ENCODE assay signal across 8 cellular contexts in genomic region chr20:4973330-4974097, GRCh38. TPM values are rescaled to one million over a fixed set of nuclear protein-coding genes. Genes with fewer than 3 reads are reported as not detected.
DNase-seq lines count a peak whose midpoint lies in the region; ATAC-seq and TF ChIP-seq lines count a peak whose summit lies in the region.

No MANE protein-coding gene starts in this region.

- no peak overlapping the region for H3K4me3 Mint-ChIP-seq in Calu3 (ENCODE audit: low read depth, unreplicated experiment)
- H3K4me3 Mint-ChIP-seq in activated CD4-positive, alpha-beta memory T cell treated with anti-CD3 and anti-CD28 coated beads, Interleukin-2, amount 10 ng/mL, durations not matched to agents 7 days and 5 days = peak overlapping the region; percentile 45

- CTCF ChIA-PET in Calu3 (lab: Charles Lee) = interaction anchor here (0.5 to 0.7 kb wide), 3 partner anchors 16 to 183 kb away, joined by 3 to 6 read pairs (median 3); no protein-coding TSS in a partner anchor
- CTCF ChIA-PET in activated CD4-positive, alpha-beta memory T cell treated with anti-CD3 and anti-CD28 coated beads, Interleukin-2, amount 10 ng/mL, durations not matched to agents 7 days and 5 days (lab: Charles Lee) = interaction anchor here (0.7 to 1.7 kb wide), 6 partner anchors 11 to 233 kb away, joined by 3 to 9 read pairs (median 4); no protein-coding TSS in a partner anchor

- DNase-seq in Calu3 = peak; percentile 8
- peak; percentile 50 for DNase-seq in HS-5 (ENCODE audit: low read depth)
- DNase-seq in activated CD4-positive, alpha-beta memory T cell treated with anti-CD3 and anti-CD28 coated beads, Interleukin-2, amount 10 ng/mL, durations not matched to agents 7 days and 5 days = peak; percentile 60
- peak; percentile 76 for DNase-seq in fibroblast of pulmonary artery (ENCODE audit: low read depth)
- peak; percentile 87 for DNase-seq in renal cortical epithelial cell (ENCODE audit: low read depth)
- DNase-seq in NCI-H2107 treated with DMSO at 0.1 percent for 48 hours (lab: John Stamatoyannopoulos, UW; ENCODE audit: unreplicated experiment) = no peak
- no peak for DNase-seq in NCI-H1694 (lab: John Stamatoyannopoulos, UW)

- no TSS peak for BruUV-seq in Calu3 (replicated peaks; lab: Mats Ljungman, UMichigan)

- POLR2A ChIA-PET in activated CD4-positive, alpha-beta memory T cell treated with anti-CD3 and anti-CD28 coated beads, Interleukin-2, amount 10 ng/mL, durations not matched to agents 7 days and 5 days (lab: Charles Lee) = interaction anchor here (0.9 to 1.5 kb wide), 3 partner anchors 26 to 162 kb away, joined by 3 to 4 read pairs (median 3); partner anchors contain the start of gene CDS2

- no peaks in the 10 kb centered on the region for H3K9me3 Mint-ChIP-seq in Calu3 (ENCODE audit: low read depth, unreplicated experiment)
- no peaks in the 10 kb centered on the region for H3K9me3 Mint-ChIP-seq in activated CD4-positive, alpha-beta memory T cell treated with anti-CD3 and anti-CD28 coated beads, Interleukin-2, amount 10 ng/mL, durations not matched to agents 7 days and 5 days

- H3K4me1 Mint-ChIP-seq in Calu3 (ENCODE audit: low read depth, unreplicated experiment) = peaks cover 11% of the 10 kb centered on the region
- H3K4me1 Mint-ChIP-seq in activated CD4-positive, alpha-beta memory T cell treated with anti-CD3 and anti-CD28 coated beads, Interleukin-2, amount 10 ng/mL, durations not matched to agents 7 days and 5 days = peaks cover 16% of the 10 kb centered on the region

- TF ChIP-seq CTCF in Calu3 (IDR thresholded peaks at IDR 0.05; ENCODE audit: unreplicated experiment) = no peak
- no peak for TF ChIP-seq CTCF in fibroblast of pulmonary artery (IDR thresholded peaks at IDR 0.05; ENCODE audit: low read length, missing control alignments)

- ATAC-seq in GM21447 (IDR thresholded peaks at IDR 0.05; ENCODE audit: unreplicated experiment) = peak; percentile 88

- H3K36me3 Mint-ChIP-seq in Calu3 (ENCODE audit: insufficient read depth, unreplicated experiment) = no peaks in the 10 kb centered on the region
- H3K36me3 Mint-ChIP-seq in activated CD4-positive, alpha-beta memory T cell treated with anti-CD3 and anti-CD28 coated beads, Interleukin-2, amount 10 ng/mL, durations not matched to agents 7 days and 5 days (ENCODE audit: low read depth) = no peaks in the 10 kb centered on the region

- H3K27ac Mint-ChIP-seq in Calu3 (ENCODE audit: unreplicated experiment) = no peak overlapping the region
- H3K27ac Mint-ChIP-seq in activated CD4-positive, alpha-beta memory T cell treated with anti-CD3 and anti-CD28 coated beads, Interleukin-2, amount 10 ng/mL, durations not matched to agents 7 days and 5 days = peak overlapping the region; percentile 74

- no peaks in the 10 kb centered on the region for H3K27me3 Mint-ChIP-seq in Calu3 (ENCODE audit: unreplicated experiment)
- no peaks in the 10 kb centered on the region for H3K27me3 Mint-ChIP-seq in activated CD4-positive, alpha-beta memory T cell treated with anti-CD3 and anti-CD28 coated beads, Interleukin-2, amount 10 ng/mL, durations not matched to agents 7 days and 5 days

- peak overlapping the region; percentile 39 for H3K4me3 ChIP-seq in fibroblast of pulmonary artery (replicated peaks; ENCODE audit: low read depth, low read length)

- intact Hi-C loops in Calu3 (cut with micrococcal nuclease; ENCODE audit: unreplicated experiment) = no loop called here

RNA-seq across cellular contexts. Expression of gene SLC23A2, which starts 27.8 kb away (rescaled TPM):
- total RNA-seq in Calu3 (2022) = 13.2 and 14.8 TPM in 2 replicates
- 10 to 100 TPM; 12.9 to 14.1 TPM for total RNA-seq in activated CD4-positive, alpha-beta memory T cell treated with anti-CD3 and anti-CD28 coated beads, Interleukin-2, amount 10 ng/mL, durations not matched to agents 7 days and 5 days
- 3.6 and 10.8 TPM in 2 replicates for total RNA-seq in renal cortical epithelial cell

Comparison
In these comparisons a context has a peak if more than half of its experiments do, and no peak if none do; other contexts are left out.
1. DNase-seq: peak in Calu3 (single experiment), HS-5 (single experiment), activated CD4-positive, alpha-beta memory T cell treated with anti-CD3 and anti-CD28 coated beads, Interleukin-2, amount 10 ng/mL, durations not matched to agents 7 days and 5 days (single experiment), fibroblast of pulmonary artery (single experiment) and renal cortical epithelial cell (single experiment); none in NCI-H2107 treated with DMSO at 0.1 percent for 48 hours (single experiment) and NCI-H1694 (single experiment).